ENCODE assay signal across 1 cellular context in genomic region chr12:120979862-120980696, GRCh38.
TF ChIP-seq lines count a peak whose summit lies in the region.

No MANE protein-coding gene starts in this region.

TF ChIP-seq in HepG2, 621 proteins besides CTCF, POLR2A, EP300 and RAD21 (continued from another document and continues in another):
- TF ChIP-seq RNF219 (CRISPR knock-in tag; IDR thresholded peaks at IDR 0.05) (no peak), SALL1 (CRISPR knock-in tag; IDR thresholded peaks at IDR 0.05) (peak; percentile 83), SMC3 (IDR thresholded peaks at IDR 0.05; ENCODE audit: low read length) (no peak), SETDB1 (CRISPR knock-in tag; IDR thresholded peaks at IDR 0.05; ENCODE audit: borderline replicate concordance) (no peak), TGIF2 (CRISPR knock-in tag; IDR thresholded peaks at IDR 0.05) (peak; percentile 40; the same call in 1 of the 2 replicates), RERE (CRISPR knock-in tag; IDR thresholded peaks at IDR 0.05; ENCODE audit: low read depth) (0 out of 2 replicates have a peak, but pooled peaks have one; percentile 41), NFKBIZ (CRISPR knock-in tag; IDR thresholded peaks at IDR 0.05) (no peak; the same call in 1 of the 2 replicates), ZBTB7A (CRISPR knock-in tag; IDR thresholded peaks at IDR 0.05) (no peak), SP1 (IDR thresholded peaks at IDR 0.05) (no peak), SP1 (CRISPR knock-in tag; IDR thresholded peaks at IDR 0.05) (peak; percentile 30; the same call in 1 of the 2 replicates), TIGD3 (CRISPR knock-in tag; IDR thresholded peaks at IDR 0.05; ENCODE audit: borderline replicate concordance) (no peak), EED (CRISPR knock-in tag; IDR thresholded peaks at IDR 0.05) (no peak), ZNF468 (CRISPR knock-in tag; IDR thresholded peaks at IDR 0.05) (no peak), GMEB1 (CRISPR knock-in tag; IDR thresholded peaks at IDR 0.05; ENCODE audit: borderline replicate concordance) (no peak), ZNF781 (CRISPR knock-in tag; IDR thresholded peaks at IDR 0.05; ENCODE audit: borderline replicate concordance, not compliant biosample characterization) (no peak), TOPORS (CRISPR knock-in tag; IDR thresholded peaks at IDR 0.05) (no peak; the same call in 1 of the 2 replicates), RXRB (CRISPR knock-in tag; IDR thresholded peaks at IDR 0.05; ENCODE audit: borderline replicate concordance) (peak; percentile 67; the same call in 1 of the 2 replicates), ZC3H4 (CRISPR knock-in tag; IDR thresholded peaks at IDR 0.05; ENCODE audit: borderline replicate concordance) (no peak), GTF3A (CRISPR knock-in tag; conservative IDR thresholded peaks at IDR 0.05) (no peak), ZNF382 (CRISPR knock-in tag; IDR thresholded peaks at IDR 0.05; ENCODE audit: borderline replicate concordance) (no peak), AGO1 (IDR thresholded peaks at IDR 0.05; ENCODE audit: low read depth, low read length, poor library complexity, severe bottlenecking) (no peak), ZNF224 (CRISPR knock-in tag; IDR thresholded peaks at IDR 0.05) (no peak), NR3C1 (CRISPR knock-in tag; IDR thresholded peaks at IDR 0.05) (no peak), ARNTL (CRISPR knock-in tag; IDR thresholded peaks at IDR 0.05) (peak; percentile 64; the same call in 1 of the 2 replicates), HES4 (CRISPR knock-in tag; IDR thresholded peaks at IDR 0.05; ENCODE audit: borderline replicate concordance) (no peak), KLF16 (CRISPR knock-in tag; IDR thresholded peaks at IDR 0.05) (0 out of 4 replicates have a peak, but pooled peaks of 1 of the 2 experiments have one; percentile 16), MLX (CRISPR knock-in tag; IDR thresholded peaks at IDR 0.05) (peak; percentile 30; the same call in 1 of the 2 replicates), PAWR (CRISPR knock-in tag; IDR thresholded peaks at IDR 0.05; ENCODE audit: borderline replicate concordance) (no peak), ZBTB3 (CRISPR knock-in tag; IDR thresholded peaks at IDR 0.05; ENCODE audit: borderline replicate concordance, low read depth) (no peak), ZBTB7B (CRISPR knock-in tag; IDR thresholded peaks at IDR 0.05) (peak; percentile 69), ZNF24 (IDR thresholded peaks at IDR 0.05) (no peak), ZBTB38 (CRISPR knock-in tag; IDR thresholded peaks at IDR 0.05) (no peak), DMAP1 (CRISPR knock-in tag; IDR thresholded peaks at IDR 0.05) (0 out of 2 replicates have a peak, but pooled peaks have one; percentile 27), TERF1 (CRISPR knock-in tag; IDR thresholded peaks at IDR 0.05) (no peak), ZFP90 (CRISPR knock-in tag; IDR thresholded peaks at IDR 0.05; ENCODE audit: borderline replicate concordance) (peak; percentile 80), TOE1 (CRISPR knock-in tag; IDR thresholded peaks at IDR 0.05) (no peak), ZMAT5 (CRISPR knock-in tag; IDR thresholded peaks at IDR 0.05; ENCODE audit: borderline replicate concordance, low read depth) (no peak), ZNF646 (CRISPR knock-in tag; IDR thresholded peaks at IDR 0.05) (no peak), ZNF589 (CRISPR knock-in tag; conservative IDR thresholded peaks at IDR 0.05) (no peak), ZNF749 (CRISPR knock-in tag; IDR thresholded peaks at IDR 0.05; ENCODE audit: borderline replicate concordance) (no peak), IRF9 (CRISPR knock-in tag; IDR thresholded peaks at IDR 0.05; ENCODE audit: borderline replicate concordance) (peak; percentile 84)
